ENCODE assay signal across 8 cellular contexts in the genomic region with DNA sequence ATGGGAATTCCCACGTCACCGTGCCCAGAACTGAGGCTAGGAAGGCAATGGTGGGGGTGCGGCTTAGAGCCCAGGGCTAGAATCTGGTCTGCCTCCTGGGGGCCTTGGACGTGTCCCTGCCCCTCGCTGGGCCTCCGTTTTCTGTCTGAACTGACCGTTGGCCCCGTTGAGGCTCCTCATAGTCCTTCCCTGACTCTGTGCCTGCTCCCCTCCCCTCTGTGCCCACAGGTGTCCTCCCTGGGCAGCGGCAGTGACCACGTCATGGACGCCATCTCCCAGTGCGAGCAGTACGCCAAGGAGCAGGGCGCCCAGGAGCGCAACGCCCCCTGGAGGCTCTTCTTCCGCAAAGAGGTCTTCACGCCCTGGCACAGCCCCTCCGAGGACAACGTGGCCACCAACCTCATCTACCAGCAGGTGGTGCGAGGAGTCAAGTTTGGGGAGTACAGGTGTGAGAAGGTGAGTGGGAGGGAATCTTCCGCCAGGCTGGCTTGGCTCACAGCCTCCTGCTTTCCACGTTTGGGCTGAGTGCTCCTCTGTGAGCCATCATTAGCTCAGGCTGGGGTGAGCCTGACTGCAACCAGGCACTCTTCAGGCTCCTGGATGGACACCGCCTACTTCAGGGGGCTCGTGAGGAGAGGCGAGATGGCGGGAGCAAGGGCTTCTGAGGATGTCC.
DNase-seq lines count a peak whose midpoint lies in the region; ATAC-seq and TF ChIP-seq lines count a peak whose summit lies in the region.

No MANE protein-coding gene starts in this region.

- no peaks in the 10 kb centered on the region for H3K27me3 ChIP-seq in CD4-positive, CD25-positive, alpha-beta regulatory T cell (ENCODE audit: control insufficient read depth, insufficient read depth, low read length)

- POLR2A ChIA-PET in HEK293T (lab: Yijun Ruan, JAX): no interaction called here

- no peak overlapping the region for H3K4me3 Mint-ChIP-seq in CD4-positive, CD25-positive, alpha-beta regulatory T cell
- H3K4me3 Mint-ChIP-seq in immature natural killer cell: no peak overlapping the region

- peak in 2 of 3 donors; percentile 4 to 44 for DNase-seq in CD4-positive, CD25-positive, alpha-beta regulatory T cell
- DNase-seq in HEK293T (ENCODE audit: extremely low spot score) (peak; percentile 81), RPMI7951 (ENCODE audit: low read depth) (peak; percentile 72), iPS-NIHi11 (ENCODE audit: low spot score) (peak; percentile 93), immature natural killer cell (no peak), DMS79 treated with DMSO at 0.1 percent for 48 hours (lab: John Stamatoyannopoulos, UW) (no peak)
- DNase-seq in activated naive CD8-positive, alpha-beta T cell treated with anti-CD3 and anti-CD28 coated beads, Interleukin-2, amount 50 U/mL, for 16 hours (ENCODE audit: low read depth, low spot score): peak; percentile 48
- DNase-seq in stimulated activated CD8-positive, alpha-beta memory T cell treated with anti-CD3 and anti-CD28 coated beads, Interleukin-12 subunit alpha, Interleukin-12 subunit beta, amount 100 ng/mL, for 1 hour (ENCODE audit: low read depth): peak; percentile 14

- CTCF ChIA-PET in HEK293T (lab: Yijun Ruan, JAX): interaction anchor here (1.0 kb wide), 1 partner anchor 155 kb away, joined by 3 read pairs; no protein-coding TSS in a partner anchor

- no peaks in the 10 kb centered on the region for H3K36me3 ChIP-seq in CD4-positive, CD25-positive, alpha-beta regulatory T cell (ENCODE audit: control insufficient read depth, insufficient read depth, low read length)

- H3K36me3 Mint-ChIP-seq in CD4-positive, CD25-positive, alpha-beta regulatory T cell: no peaks in the 10 kb centered on the region
- no peaks in the 10 kb centered on the region for H3K36me3 Mint-ChIP-seq in immature natural killer cell

- H3K4me1 ChIP-seq in CD4-positive, CD25-positive, alpha-beta regulatory T cell (ENCODE audit: control insufficient read depth, insufficient read depth, low read length, poor library complexity, severe bottlenecking): no peaks in the 10 kb centered on the region

- peaks cover 5% of the 10 kb centered on the region for H3K27me3 Mint-ChIP-seq in CD4-positive, CD25-positive, alpha-beta regulatory T cell
- peaks cover 0 to 4% (median 4%) of the 10 kb centered on the region in 3 donors for H3K27me3 Mint-ChIP-seq in immature natural killer cell (ENCODE audit: low read depth in 3 of 3)

- no peak overlapping the region for H3K27ac Mint-ChIP-seq in CD4-positive, CD25-positive, alpha-beta regulatory T cell
- no peak overlapping the region for H3K27ac Mint-ChIP-seq in immature natural killer cell

- H3K9me3 Mint-ChIP-seq in CD4-positive, CD25-positive, alpha-beta regulatory T cell: no peaks in the 10 kb centered on the region
- H3K9me3 Mint-ChIP-seq in immature natural killer cell: no peaks in the 10 kb centered on the region

- no peaks in the 10 kb centered on the region for H3K9me3 ChIP-seq in CD4-positive, CD25-positive, alpha-beta regulatory T cell (ENCODE audit: control insufficient read depth in 2 of 2, low read length in 2 of 2)

- H3K4me3 ChIP-seq in CD4-positive, CD25-positive, alpha-beta regulatory T cell (ENCODE audit: low read depth, low read length): no peak overlapping the region

- peaks cover 0 to 4% (median 3%) of the 10 kb centered on the region in 4 donors for H3K4me1 Mint-ChIP-seq in CD4-positive, CD25-positive, alpha-beta regulatory T cell
- no peaks in the 10 kb centered on the region for H3K4me1 Mint-ChIP-seq in immature natural killer cell

- H3K27ac ChIP-seq in CD4-positive, CD25-positive, alpha-beta regulatory T cell (ENCODE audit: insufficient read depth, low read length, poor library complexity, severe bottlenecking): no peak overlapping the region

- no peak for ATAC-seq in CD4-positive, CD25-positive, alpha-beta regulatory T cell (ENCODE audit: low read depth in 2 of 2)

TF ChIP-seq in HEK293T, 16 proteins besides CTCF, POLR2A, EP300 and RAD21:
- TF ChIP-seq SUZ12 (IDR thresholded peaks at IDR 0.05): no peak
- TF ChIP-seq SP1 (IDR thresholded peaks at IDR 0.05): no peak
- no peak for TF ChIP-seq FOXK2 (IDR thresholded peaks at IDR 0.05)
- no peak for TF ChIP-seq HDGF (IDR thresholded peaks at IDR 0.05; ENCODE audit: borderline replicate concordance)
- no peak for TF ChIP-seq LEF1 (IDR thresholded peaks at IDR 0.05; ENCODE audit: borderline replicate concordance)
- no peak for TF ChIP-seq ARNT (IDR thresholded peaks at IDR 0.05)
- no peak for TF ChIP-seq NFRKB (IDR thresholded peaks at IDR 0.05)
- peak; percentile 86 for TF ChIP-seq L3MBTL2 (conservative IDR thresholded peaks at IDR 0.05)
- TF ChIP-seq CTBP1 (IDR thresholded peaks at IDR 0.05; ENCODE audit: borderline replicate concordance): no peak

Comparison
In these comparisons a context has a peak if more than half of its experiments do, and no peak if none do; other contexts are left out.
1. DNase-seq: peak in CD4-positive, CD25-positive, alpha-beta regulatory T cell (2 of 3), HEK293T (single experiment), RPMI7951 (single experiment), activated naive CD8-positive, alpha-beta T cell treated with anti-CD3 and anti-CD28 coated beads, Interleukin-2, amount 50 U/mL, for 16 hours (single experiment), iPS-NIHi11 (single experiment) and stimulated activated CD8-positive, alpha-beta memory T cell treated with anti-CD3 and anti-CD28 coated beads, Interleukin-12 subunit alpha, Interleukin-12 subunit beta, amount 100 ng/mL, for 1 hour (single experiment); none in immature natural killer cell (0 of 3) and DMS79 treated with DMSO at 0.1 percent for 48 hours (single experiment).